Comparison of ENCODE assay signal across 19 cellular contexts in genomic region chr1:194795917-194796593, GRCh38.
A peak's percentile ranks its signal among the peaks of the same experiment; 100 is the strongest.
DNase-seq lines count a peak whose midpoint lies in the region; ATAC-seq and TF ChIP-seq lines count a peak whose summit lies in the region.
"Had no signal": no experiment of that assay in that cellular context is flagged by ENCODE, and none has a peak within 500 bp of the region (broad histone marks: within the 10 kb centered on the region; RNA-seq: fewer than 3 reads in every experiment).

No MANE protein-coding gene starts in this region.

- TF ChIP-seq POLR2A in gastroesophageal sphincter (IDR thresholded peaks at IDR 0.05): no peak

- H3K9me3 ChIP-seq in OCI-LY1 (ENCODE audit: low read length) (peaks cover 5% of the 10 kb centered on the region; the same call in 1 of the 2 replicates), gastroesophageal sphincter (no peaks in the 10 kb centered on the region)
- H3K9me3 ChIP-seq: left lung had no signal

- no peak overlapping the region for H3K9ac ChIP-seq in OCI-LY1 (ENCODE audit: low read length)

- H4K20me1 ChIP-seq in OCI-LY1 (ENCODE audit: insufficient read depth, low read length): no peaks in the 10 kb centered on the region

- no peaks in the 10 kb centered on the region for H3K36me3 ChIP-seq in OCI-LY1 (ENCODE audit: insufficient read depth, low read length)
- H3K36me3 ChIP-seq in gastroesophageal sphincter: no peaks in the 10 kb centered on the region
- H3K36me3 ChIP-seq: left lung, SJSA1 had no signal

- DNase-seq in stimulated activated CD4-positive, alpha-beta T cell treated with anti-CD3 and anti-CD28 coated beads, Interleukin-4, amount 100 ng/mL, for 4 hours: no peak
- DNase-seq in foreskin melanocyte (no peak), NCI-H69 (lab: John Stamatoyannopoulos, UW) (no peak)
- DNase-seq: activated CD4-positive, alpha-beta T cell treated with anti-CD3 and anti-CD28 coated beads, Interleukin-2, amount 50 U/mL, for 1 hour; activated naive CD8-positive, alpha-beta T cell treated with anti-CD3 and anti-CD28 coated beads for 36 hours; activated T-cell treated with anti-CD3 and anti-CD28 coated beads, Interleukin-2, amount 50 U/mL, for 1 hour; Calu3; GOT3; left lung; small intestine; stimulated activated naive CD8-positive, alpha-beta T cell treated with anti-CD3 and anti-CD28 coated beads, Interleukin-15, Interleukin-2, amounts not matched to agents 100 U/mL and 50 U/mL, for 24 hours had no signal

- TF ChIP-seq CTCF in OCI-LY1 (IDR thresholded peaks at IDR 0.05; ENCODE audit: low read length) (no peak), gastroesophageal sphincter (IDR thresholded peaks at IDR 0.05) (no peak)

- H3K79me2 ChIP-seq in OCI-LY1 (ENCODE audit: insufficient read depth, low read length): no peaks in the 10 kb centered on the region; the same call in 1 of the 2 replicates

- H3K9me2 ChIP-seq in OCI-LY1 (ENCODE audit: low read depth, low read length): no peaks in the 10 kb centered on the region

- H3K4me2 ChIP-seq in OCI-LY1 (ENCODE audit: low read length): no peak overlapping the region

- peaks cover 8% of the 10 kb centered on the region for H3K4me1 ChIP-seq in OCI-LY1 (ENCODE audit: insufficient read depth, low read length, severe bottlenecking)
- no peaks in the 10 kb centered on the region for H3K4me1 ChIP-seq in gastroesophageal sphincter
- H3K4me1 ChIP-seq: left lung, SJSA1 had no signal

- WGBS in gastroesophageal sphincter (ENCODE audit: low coverage in 1 of 2), 2 donors: 78 to 83% methylated on average over 3 to 4 of the region's 4 CpGs

- H3F3A ChIP-seq in OCI-LY1 (ENCODE audit: insufficient read depth, low read length): no peaks in the 10 kb centered on the region

- no peaks in the 10 kb centered on the region for H3K27me3 ChIP-seq in OCI-LY1 (ENCODE audit: insufficient read depth, low read length)
- H3K27me3 ChIP-seq in gastroesophageal sphincter: no peaks in the 10 kb centered on the region
- H3K27me3 ChIP-seq: left lung, SJSA1 had no signal

- H3K27ac ChIP-seq in OCI-LY1 (ENCODE audit: low read depth, low read length, poor library complexity, severe bottlenecking) (no peak overlapping the region), gastroesophageal sphincter (no peak overlapping the region)
- H3K27ac ChIP-seq: HL-60, left lung, SJSA1 had no signal

- ATAC-seq in GM18873 (IDR thresholded peaks at IDR 0.05; ENCODE audit: low FRiP score, unreplicated experiment) (peak; percentile 95), GM21717 (IDR thresholded peaks at IDR 0.05; ENCODE audit: unreplicated experiment) (peak; percentile 70), HG03039 (IDR thresholded peaks at IDR 0.05; ENCODE audit: unreplicated experiment) (peak; percentile 72), gastroesophageal sphincter (no peak)
- ATAC-seq: K562; left lung; stimulated activated naive CD8-positive, alpha-beta T cell treated with anti-CD3 and anti-CD28 coated beads, Interleukin-15, Interleukin-2, amounts not matched to agents 100 U/mL and 50 U/mL, for 24 hours had no signal

- no peak for TF ChIP-seq EP300 in gastroesophageal sphincter (IDR thresholded peaks at IDR 0.05)

- H2AFZ ChIP-seq in OCI-LY1 (ENCODE audit: low read length): peak overlapping the region; percentile 70; the same call in 1 of the 2 replicates

- H3K4me3 ChIP-seq in OCI-LY1 (ENCODE audit: low read depth, low read length, poor library complexity, severe bottlenecking) (no peak overlapping the region), gastroesophageal sphincter (no peak overlapping the region)
- H3K4me3 ChIP-seq: K562, left lung, SJSA1 had no signal
